ENCODE assay signal across 2 cellular contexts in the genomic region with DNA sequence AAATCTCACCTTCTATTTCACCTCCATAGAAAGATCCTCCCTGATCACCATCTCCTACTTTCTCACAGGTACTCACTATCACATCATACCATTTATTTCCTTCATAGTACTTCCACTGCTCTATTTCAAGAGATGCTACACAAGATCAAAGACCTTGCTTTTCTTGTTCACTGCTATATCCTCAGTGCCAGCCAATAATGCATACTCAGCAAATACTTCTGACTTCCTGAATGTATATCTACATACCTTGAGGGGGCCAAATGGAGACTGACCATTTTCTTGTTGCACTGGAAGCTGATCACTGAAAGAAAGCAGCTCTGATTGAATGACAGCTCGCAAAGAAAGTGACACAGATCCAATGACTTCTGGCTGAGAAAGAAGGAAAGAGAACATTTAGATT.
TF ChIP-seq lines count a peak whose summit lies in the region.

No MANE protein-coding gene starts in this region.

TF ChIP-seq in A549, 52 proteins besides CTCF, POLR2A, EP300 and RAD21:
- TF ChIP-seq MAFK (IDR thresholded peaks at IDR 0.05; ENCODE audit: partially characterized antibody) (peak; percentile 98), RFX5 (IDR thresholded peaks at IDR 0.05) (no peak)

TF ChIP-seq in H1, 55 proteins besides CTCF, POLR2A, EP300 and RAD21:
- TF ChIP-seq ATF3 (IDR thresholded peaks at IDR 0.05; ENCODE audit: insufficient read depth, low read depth, low read length) (no peak), MAX (IDR thresholded peaks at IDR 0.05) (no peak), YY1 (IDR thresholded peaks at IDR 0.05; ENCODE audit: low read depth, low read length) (no peak), MAFK (IDR thresholded peaks at IDR 0.05; ENCODE audit: low read depth, low read length) (peak; percentile 86)
